In the genomic region with DNA sequence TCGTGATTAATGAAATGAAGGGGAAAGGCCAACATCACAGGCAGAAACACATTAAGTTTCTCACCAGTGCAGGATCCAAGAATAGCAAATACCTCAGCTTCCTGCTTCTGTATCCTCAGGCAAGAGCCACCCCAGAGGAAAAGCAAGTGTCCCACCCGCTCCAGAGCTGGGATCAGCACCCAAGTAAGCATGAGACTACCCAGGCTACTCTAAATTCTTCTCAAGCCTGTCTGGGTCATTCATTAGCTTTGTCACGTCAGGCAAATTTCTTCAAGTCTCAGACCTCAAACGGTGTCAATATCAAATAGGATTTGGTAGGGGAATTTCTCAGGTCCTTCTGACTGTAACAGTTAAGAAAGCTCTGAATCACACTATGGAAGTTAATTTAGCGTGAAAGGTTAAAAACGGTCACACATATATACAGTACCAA, we compare ENCODE assay signal across 9 cellular contexts. TPM values are rescaled to one million over a fixed set of nuclear protein-coding genes. Genes with fewer than 3 reads are reported as not detected.
A peak's percentile ranks its signal among the peaks of the same experiment; 100 is the strongest.
DNase-seq lines count a peak whose midpoint lies in the region; ATAC-seq and TF ChIP-seq lines count a peak whose summit lies in the region.
"Had no signal": no experiment of that assay in that cellular context is flagged by ENCODE, and none has a peak within 500 bp of the region (broad histone marks: within the 10 kb centered on the region; RNA-seq: fewer than 3 reads in every experiment).

No MANE protein-coding gene starts in this region.

- H4K20me1 ChIP-seq in fibroblast of lung (ENCODE audit: control insufficient read depth, extremely low read depth, insufficient read depth, low read length) = no peaks in the 10 kb centered on the region

- peaks cover 23% of the 10 kb centered on the region for H3K4me1 Mint-ChIP-seq in activated CD4-positive, alpha-beta T cell treated with anti-CD3 and anti-CD28 coated beads for 36 hours
- H3K4me1 Mint-ChIP-seq in immature natural killer cell (peaks cover 5 to 20% of the 10 kb centered on the region in 2 donors), type B pancreatic cell (ENCODE audit: unreplicated experiment) (peaks cover 13% of the 10 kb centered on the region)

- no peak for DNase-seq in activated CD4-positive, alpha-beta T cell treated with anti-CD3 and anti-CD28 coated beads for 36 hours
- no peak for DNase-seq in activated CD4-positive, alpha-beta T cell treated with anti-CD3 and anti-CD28 coated beads for 4 hours
- DNase-seq in fibroblast of lung (ENCODE audit: low read depth in 2 of 2) (peak; percentile 71 to 96), NCI-H2196 (lab: John Stamatoyannopoulos, UW; ENCODE audit: unreplicated experiment) (no peak), immature natural killer cell (no peak), type B pancreatic cell (ENCODE audit: extremely low spot score, unreplicated experiment) (no peak)
- DNase-seq: NCI-H1436 had no signal

- H3K9me3 Mint-ChIP-seq in activated CD4-positive, alpha-beta T cell treated with anti-CD3 and anti-CD28 coated beads for 36 hours (ENCODE audit: low read depth) = no peaks in the 10 kb centered on the region
- H3K9me3 Mint-ChIP-seq in immature natural killer cell (no peaks in the 10 kb centered on the region), type B pancreatic cell (no peaks in the 10 kb centered on the region)

- CTCF ChIA-PET in activated CD4-positive, alpha-beta T cell treated with anti-CD3 and anti-CD28 coated beads for 36 hours (lab: Charles Lee) = interaction anchor here (0.9 to 1.1 kb wide), 2 partner anchors 20 to 29 kb away, joined by 3 to 4 read pairs; no protein-coding TSS in a partner anchor

- H3K4me2 ChIP-seq in fibroblast of lung (ENCODE audit: extremely low read depth, insufficient read depth, low read length) = no peak overlapping the region

- H3K4me1 ChIP-seq in fibroblast of lung (ENCODE audit: control insufficient read depth, extremely low read depth, insufficient read depth, low read length) (no peaks in the 10 kb centered on the region), stomach smooth muscle (ENCODE audit: control insufficient read depth, insufficient read depth, low read length) (peaks cover 11% of the 10 kb centered on the region)

- peaks cover 11% of the 10 kb centered on the region for H3K36me3 Mint-ChIP-seq in activated CD4-positive, alpha-beta T cell treated with anti-CD3 and anti-CD28 coated beads for 36 hours (ENCODE audit: low read depth)
- H3K36me3 Mint-ChIP-seq in immature natural killer cell (peaks cover 5 to 10% (median 5%) of the 10 kb centered on the region in 3 donors), type B pancreatic cell (peaks cover 33% of the 10 kb centered on the region)

- no peak overlapping the region for H3K4me3 Mint-ChIP-seq in activated CD4-positive, alpha-beta T cell treated with anti-CD3 and anti-CD28 coated beads for 36 hours
- no peak overlapping the region for H3K4me3 Mint-ChIP-seq in immature natural killer cell
- H3K4me3 Mint-ChIP-seq in type B pancreatic cell = no peak overlapping the region

- H3K9ac ChIP-seq in fibroblast of lung (ENCODE audit: insufficient read depth, low read length) = no peak overlapping the region
- no peak overlapping the region for H3K9ac ChIP-seq in stomach smooth muscle (ENCODE audit: low read length in 2 of 2)

- intact Hi-C loops in activated CD4-positive, alpha-beta T cell treated with anti-CD3 and anti-CD28 coated beads for 36 hours (cut with DNase I, micrococcal nuclease) = no loop called here

- peaks cover 4% of the 10 kb centered on the region for H3K36me3 ChIP-seq in fibroblast of lung (ENCODE audit: control insufficient read depth, insufficient read depth, low read length)
- no peaks in the 10 kb centered on the region for H3K36me3 ChIP-seq in stomach smooth muscle (ENCODE audit: control insufficient read depth in 2 of 2, insufficient read depth in 2 of 2, low read length in 2 of 2)

- POLR2A ChIA-PET in activated CD4-positive, alpha-beta T cell treated with anti-CD3 and anti-CD28 coated beads for 36 hours (lab: Charles Lee) = interaction anchor here (0.6 to 1.1 kb wide), 2 partner anchors 12 to 64 kb away, joined by 5 to 7 read pairs; no protein-coding TSS in a partner anchor

- H3K27ac ChIP-seq in fibroblast of lung (ENCODE audit: insufficient read depth, low read length) (no peak overlapping the region), stomach smooth muscle (ENCODE audit: low read length) (peak overlapping the region; percentile 31)

- H3K79me2 ChIP-seq in fibroblast of lung (ENCODE audit: control insufficient read depth, insufficient read depth, low read length) = peaks cover 24% of the 10 kb centered on the region

- ATAC-seq in activated CD4-positive, alpha-beta T cell treated with anti-CD3 and anti-CD28 coated beads for 36 hours = peak; percentile 42
- ATAC-seq in HG03565 (IDR thresholded peaks at IDR 0.05; ENCODE audit: unreplicated experiment) = peak; percentile 90

- H3K27ac Mint-ChIP-seq in activated CD4-positive, alpha-beta T cell treated with anti-CD3 and anti-CD28 coated beads for 36 hours = no peak overlapping the region
- H3K27ac Mint-ChIP-seq in immature natural killer cell = no peak overlapping the region
- no peak overlapping the region for H3K27ac Mint-ChIP-seq in type B pancreatic cell

- H3K27me3 ChIP-seq in fibroblast of lung (ENCODE audit: control insufficient read depth, insufficient read depth, low read length) (no peaks in the 10 kb centered on the region), stomach smooth muscle (ENCODE audit: control insufficient read depth in 1 of 2, insufficient read depth in 2 of 2, low read length in 2 of 2) (no peaks in the 10 kb centered on the region)

- H2AFZ ChIP-seq in fibroblast of lung (ENCODE audit: low read length) = no peak overlapping the region

- TF ChIP-seq CTCF in fibroblast of lung (conservative IDR thresholded peaks at IDR 0.05 in 1 of 2, IDR thresholded peaks at IDR 0.05 in 1 of 2; ENCODE audit: low read depth in 1 of 2, low read length in 2 of 2) (no peak), type B pancreatic cell (conservative IDR thresholded peaks at IDR 0.05) (no peak)

- H3K4me3 ChIP-seq in fibroblast of lung (replicated peaks in 1 of 4; ENCODE audit: control extremely low read depth in 1 of 4, insufficient read depth in 1 of 4, low read depth in 3 of 4, low read length in 4 of 4) (no peak overlapping the region), stomach smooth muscle (ENCODE audit: low read length in 2 of 2) (no peak overlapping the region)

- no peaks in the 10 kb centered on the region for H3K9me3 ChIP-seq in fibroblast of lung (ENCODE audit: control insufficient read depth, insufficient read depth, low read depth, low read length)
- H3K9me3 ChIP-seq in stomach smooth muscle (ENCODE audit: control insufficient read depth in 2 of 2, low read length in 2 of 2) = no peaks in the 10 kb centered on the region

- H3K27me3 Mint-ChIP-seq in activated CD4-positive, alpha-beta T cell treated with anti-CD3 and anti-CD28 coated beads for 36 hours = no peaks in the 10 kb centered on the region
- H3K27me3 Mint-ChIP-seq in immature natural killer cell (ENCODE audit: low read depth in 3 of 3) (peaks cover 0 to 1% (median 0%) of the 10 kb centered on the region in 3 donors), type B pancreatic cell (peaks cover 3% of the 10 kb centered on the region)

RNA-seq across cellular contexts. Expression of a gene that starts 59.0 kb away (rescaled TPM):
- total RNA-seq in activated CD4-positive, alpha-beta T cell treated with anti-CD3 and anti-CD28 coated beads for 36 hours = 10 to 100 TPM; 19.5 to 22.6 TPM
- total RNA-seq in fibroblast of lung = 23.1 and 36.2 TPM in 2 replicates
- 119 and 137 TPM in 2 replicates for polyA plus RNA-seq in fibroblast of lung
- 87.8 and 89.1 TPM in 2 replicates for polyA plus RNA-seq in fibroblast of lung (2012)
- 174 and 188 TPM in 2 replicates for polyA minus RNA-seq in fibroblast of lung (ENCODE audit: low replicate concordance)
- polyA plus RNA-seq in immature natural killer cell = 1 to 10 TPM; 4.7 to 6.1 (median 4.8) TPM
- total RNA-seq in type B pancreatic cell (ENCODE audit: low replicate concordance) = 37.9 and 46.2 TPM in 2 replicates

Comparison
In these comparisons a context has a peak if more than half of its experiments do, and no peak if none do; other contexts are left out.
1. DNase-seq: peak in fibroblast of lung (2 of 2); none in activated CD4-positive, alpha-beta T cell treated with anti-CD3 and anti-CD28 coated beads for 36 hours (single experiment), activated CD4-positive, alpha-beta T cell treated with anti-CD3 and anti-CD28 coated beads for 4 hours (0 of 2), NCI-H2196 (single experiment), immature natural killer cell (0 of 3) and type B pancreatic cell (single experiment).